Comparison of ENCODE assay signal across 8 cellular contexts in the genomic region with DNA sequence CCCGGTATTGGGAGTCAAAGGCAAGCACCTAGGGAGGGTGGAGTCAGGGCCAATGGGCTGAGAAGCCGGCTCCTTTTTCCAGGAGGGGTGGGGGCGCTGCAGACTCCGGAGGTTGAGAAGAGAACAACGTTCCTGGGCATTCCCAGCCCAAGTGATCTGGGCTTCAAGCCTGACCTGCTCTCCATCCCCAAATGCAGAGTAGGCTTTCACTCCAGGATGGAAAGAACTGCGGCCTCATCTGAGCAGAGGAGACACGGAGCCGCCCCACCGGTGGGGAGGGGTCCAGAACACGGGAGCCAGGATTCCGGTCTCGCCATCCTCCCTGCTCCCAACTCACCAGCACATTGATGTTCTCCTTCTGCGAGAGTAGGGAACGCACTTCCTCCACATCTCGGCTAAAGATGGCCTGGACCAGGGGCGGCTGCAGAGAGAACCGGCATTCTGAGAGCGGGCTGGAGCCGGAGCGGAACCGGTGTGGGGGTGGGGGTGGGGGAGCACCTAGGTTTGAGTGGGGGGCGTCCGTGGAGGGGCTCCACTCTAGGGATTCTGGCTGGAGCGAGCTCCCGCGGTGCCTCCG. TPM values are rescaled to one million over a fixed set of nuclear protein-coding genes. Genes with fewer than 3 reads are reported as not detected.
DNase-seq lines count a peak whose midpoint lies in the region; ATAC-seq and TF ChIP-seq lines count a peak whose summit lies in the region.

No MANE protein-coding gene starts in this region.

- no peaks in the 10 kb centered on the region for H3K27me3 Mint-ChIP-seq in activated T-cell treated with anti-CD3 and anti-CD28 coated beads, Interleukin-2, amount 50 U/mL, for 72 hours (ENCODE audit: low read depth)

- in situ Hi-C loops in ACHN (cut with HindIII; ENCODE audit: low pct_ligation_motif_present, low pct_unique_long_range_greater_than_20kb, low sequenced_read_pairs) = no loop called here

- intact Hi-C loops in left ventricle myocardium superior (cut with micrococcal nuclease) = no loop called here

- H3K4me1 Mint-ChIP-seq in activated T-cell treated with anti-CD3 and anti-CD28 coated beads, Interleukin-2, amount 50 U/mL, for 72 hours (ENCODE audit: low read depth) = peaks cover 27% of the 10 kb centered on the region

- DNase-seq in ACHN (peak; percentile 67), left ventricle myocardium superior (no peak), renal cortical epithelial cell (ENCODE audit: low read depth) (peak; percentile 26), SW480 (ENCODE audit: low spot score) (no peak)
- no peak for DNase-seq in Jurkat, Clone E6-1 (ENCODE audit: low read depth, low spot score)
- no peak for DNase-seq in activated T-cell treated with anti-CD3 and anti-CD28 coated beads, Interleukin-2, amount 50 U/mL, for 72 hours

- peak in 1 of 2 donors; percentile 28 for ATAC-seq in activated T-cell treated with anti-CD3 and anti-CD28 coated beads, Interleukin-2, amount 50 U/mL, for 72 hours (replicated peaks in 1 of 2)
- ATAC-seq in left ventricle myocardium superior = peak; percentile 25
- no peak for ATAC-seq in HG02588 (IDR thresholded peaks at IDR 0.05; ENCODE audit: unreplicated experiment)

- no peaks in the 10 kb centered on the region for H3K9me3 Mint-ChIP-seq in activated T-cell treated with anti-CD3 and anti-CD28 coated beads, Interleukin-2, amount 50 U/mL, for 72 hours

- H3K36me3 Mint-ChIP-seq in activated T-cell treated with anti-CD3 and anti-CD28 coated beads, Interleukin-2, amount 50 U/mL, for 72 hours (ENCODE audit: insufficient read depth in 2 of 2) = peaks cover 0 to 11% of the 10 kb centered on the region in 2 donors

- H3K4me3 Mint-ChIP-seq in activated T-cell treated with anti-CD3 and anti-CD28 coated beads, Interleukin-2, amount 50 U/mL, for 72 hours = peak overlapping the region; percentile 81 to 90

- TF ChIP-seq CTCF in GM12875 (IDR thresholded peaks at IDR 0.05; ENCODE audit: borderline replicate concordance, insufficient read depth, low read depth, low read length) = no peak

- peak overlapping the region; percentile 84 for H3K4me3 ChIP-seq in GM12875 (ENCODE audit: low read depth, low read length)
- peak overlapping the region; percentile 80 for H3K4me3 ChIP-seq in Jurkat, Clone E6-1 (ENCODE audit: low read length)

- H3K27ac Mint-ChIP-seq in activated T-cell treated with anti-CD3 and anti-CD28 coated beads, Interleukin-2, amount 50 U/mL, for 72 hours = no peak overlapping the region

RNA-seq across cellular contexts. Expression of gene ANKRD52, which starts 0.6 kb away (rescaled TPM):
- 26.4 TPM for polyA plus RNA-seq in Jurkat, Clone E6-1 (2012; ENCODE audit: insufficient read depth, insufficient read length)
- 10 to 100 TPM; 46.7 to 50.7 TPM for total RNA-seq in activated T-cell treated with anti-CD3 and anti-CD28 coated beads, Interleukin-2, amount 50 U/mL, for 72 hours
- 28.5 TPM for total RNA-seq in left ventricle myocardium superior
- total RNA-seq in renal cortical epithelial cell = 27.8 and 76.4 TPM in 2 replicates

RNA-seq across cellular contexts. Expression of gene COQ10A, which starts 9.2 kb away (rescaled TPM):
- polyA plus RNA-seq in Jurkat, Clone E6-1 (2012; ENCODE audit: insufficient read depth, insufficient read length) = 32.6 TPM
- total RNA-seq in activated T-cell treated with anti-CD3 and anti-CD28 coated beads, Interleukin-2, amount 50 U/mL, for 72 hours = 1 to 10 TPM; 5.9 to 7.3 TPM
- total RNA-seq in left ventricle myocardium superior (162 TPM), renal cortical epithelial cell (7.5 and 11.2 TPM in 2 replicates)

RNA-seq across cellular contexts. Expression of gene SLC39A5, which starts 27.7 kb away (rescaled TPM):
- polyA plus RNA-seq in Jurkat, Clone E6-1 (2012; ENCODE audit: insufficient read depth, insufficient read length) = not detected
- 1 to 10 TPM in 1 of 2 donors, under 1 TPM in 1; 0.44 to 1.1 TPM for total RNA-seq in activated T-cell treated with anti-CD3 and anti-CD28 coated beads, Interleukin-2, amount 50 U/mL, for 72 hours
- total RNA-seq in left ventricle myocardium superior (not detected), renal cortical epithelial cell (0.20 TPM in 1 of 2 replicates, not detected in the other)

RNA-seq across cellular contexts. Expression of gene NABP2, which starts 33.4 kb away (rescaled TPM):
- 86.9 TPM for polyA plus RNA-seq in Jurkat, Clone E6-1 (2012; ENCODE audit: insufficient read depth, insufficient read length)
- total RNA-seq in activated T-cell treated with anti-CD3 and anti-CD28 coated beads, Interleukin-2, amount 50 U/mL, for 72 hours = 10 to 100 TPM; 61.8 to 72.7 TPM
- total RNA-seq in left ventricle myocardium superior (19.6 TPM), renal cortical epithelial cell (17.8 and 20.8 TPM in 2 replicates)

RNA-seq across cellular contexts. Expression of gene RNF41, which starts 35.9 kb away (rescaled TPM):
- polyA plus RNA-seq in Jurkat, Clone E6-1 (2012; ENCODE audit: insufficient read depth, insufficient read length) = 33.8 TPM
- 10 to 100 TPM; 35.4 to 40.2 TPM for total RNA-seq in activated T-cell treated with anti-CD3 and anti-CD28 coated beads, Interleukin-2, amount 50 U/mL, for 72 hours
- total RNA-seq in left ventricle myocardium superior = 55.3 TPM
- total RNA-seq in renal cortical epithelial cell = 84.4 and 140 TPM in 2 replicates

Comparison
In these comparisons a context has a peak if more than half of its experiments do, and no peak if none do; other contexts are left out.
1. DNase-seq: peak in ACHN (single experiment) and renal cortical epithelial cell (single experiment); none in Jurkat, Clone E6-1 (single experiment), activated T-cell treated with anti-CD3 and anti-CD28 coated beads, Interleukin-2, amount 50 U/mL, for 72 hours (0 of 2), left ventricle myocardium superior (single experiment) and SW480 (single experiment).
2. RNA of gene COQ10A, which starts 9.2 kb away (total RNA-seq): 162 TPM in left ventricle myocardium superior (single experiment); 7.5 to 11.2 TPM in renal cortical epithelial cell and 5.9 to 7.3 TPM in activated T-cell treated with anti-CD3 and anti-CD28 coated beads, Interleukin-2, amount 50 U/mL, for 72 hours; every median in the first group is over 10 times any median in the second.